ENCODE assay signal across 28 cellular contexts in the genomic region with DNA sequence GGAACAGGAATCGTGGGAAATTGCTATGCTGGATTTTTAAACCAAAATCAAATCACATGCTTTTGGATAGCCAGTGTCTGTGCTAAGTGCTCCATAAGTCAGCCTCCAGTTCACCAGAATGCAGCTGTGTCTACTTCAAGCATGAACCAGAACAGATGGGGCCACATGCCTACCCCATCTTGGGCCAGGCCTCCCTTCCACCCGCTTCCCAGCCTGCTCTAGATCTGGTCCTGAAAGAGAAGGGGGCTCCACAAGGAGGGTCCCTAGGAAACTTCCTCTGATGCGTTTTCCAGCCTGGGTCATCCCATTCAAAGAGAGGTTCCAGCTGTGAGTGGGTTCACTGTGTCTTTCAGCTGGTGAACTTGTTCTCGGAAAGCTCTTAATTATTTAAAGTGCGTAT.
"Had no signal": no experiment of that assay in that cellular context is flagged by ENCODE, and none has a peak within 500 bp of the region (broad histone marks: within the 10 kb centered on the region; RNA-seq: fewer than 3 reads in every experiment).

No MANE protein-coding gene starts in this region.

- H3K9me3 Mint-ChIP-seq: type B pancreatic cell had no signal

- H3K27me3 Mint-ChIP-seq: stimulated activated naive CD8-positive, alpha-beta T cell treated with anti-CD3 and anti-CD28 coated beads, Interleukin-15, amount 100 ng/mL, for 72 hours had no signal

- H3K27ac ChIP-seq: neural progenitor cell, pancreas, prostate gland, right lobe of liver, sigmoid colon, suprapubic skin, testis, tibial artery, transverse colon, upper lobe of right lung, uterus had no signal

- H3K27ac Mint-ChIP-seq: naive thymus-derived CD4-positive, alpha-beta T cell; natural killer cell; nephron; neural progenitor cell; stimulated activated memory B cell treated with anti-CD40 and anti-IgM and Interleukin-4, amounts not matched to agents 10 μg/mL and 1 μg/mL and 100 μg/mL, for 72 hours; stimulated activated naive CD8-positive, alpha-beta T cell treated with anti-CD3 and anti-CD28 coated beads, Interleukin-15, amount 100 ng/mL, for 72 hours; type B pancreatic cell had no signal

- H3K4me1 Mint-ChIP-seq: nephron had no signal

- H3K36me3 Mint-ChIP-seq: natural killer cell; stimulated activated memory B cell treated with anti-CD40 and anti-IgM and Interleukin-4, amounts not matched to agents 10 μg/mL and 1 μg/mL and 100 μg/mL, for 72 hours; type B pancreatic cell had no signal

- ATAC-seq: naive thymus-derived CD4-positive, alpha-beta T cell; natural killer cell; pancreas; right cardiac atrium; right lobe of liver; stimulated activated memory B cell treated with anti-CD40 and anti-IgM and Interleukin-4, amounts not matched to agents 10 μg/mL and 1 μg/mL and 100 μg/mL, for 72 hours; stimulated activated naive CD8-positive, alpha-beta T cell treated with anti-CD3 and anti-CD28 coated beads, Interleukin-15, amount 100 ng/mL, for 72 hours; stimulated activated naive CD8-positive, alpha-beta T cell treated with anti-CD3 and anti-CD28 coated beads, Interleukin-15, Interleukin-2, amounts not matched to agents 100 U/mL and 50 U/mL, for 24 hours; upper lobe of right lung had no signal

- H3K9ac ChIP-seq: neural progenitor cell had no signal

- H3K36me3 ChIP-seq: neural progenitor cell, pancreas, prostate gland, right lobe of liver, sigmoid colon, suprapubic skin, tibial artery, transverse colon, upper lobe of right lung, uterus had no signal

- H3K4me1 ChIP-seq: pancreas, prostate gland, right lobe of liver, sigmoid colon, suprapubic skin, testis, tibial artery, transverse colon, upper lobe of right lung, uterus had no signal

- H3K4me3 Mint-ChIP-seq: naive thymus-derived CD4-positive, alpha-beta T cell; natural killer cell; nephron; neural progenitor cell; stimulated activated memory B cell treated with anti-CD40 and anti-IgM and Interleukin-4, amounts not matched to agents 10 μg/mL and 1 μg/mL and 100 μg/mL, for 72 hours; stimulated activated naive CD8-positive, alpha-beta T cell treated with anti-CD3 and anti-CD28 coated beads, Interleukin-15, amount 100 ng/mL, for 72 hours; type B pancreatic cell had no signal

- H3K4me3 ChIP-seq: neural progenitor cell, pancreas, prostate gland, right lobe of liver, sigmoid colon, suprapubic skin, testis, tibial artery, transverse colon, upper lobe of right lung, uterus had no signal

- H3K27me3 ChIP-seq: neural progenitor cell, pancreas, right lobe of liver, sigmoid colon, suprapubic skin, testis, tibial artery, transverse colon, upper lobe of right lung, uterus had no signal

- H3K4me2 ChIP-seq: neural progenitor cell had no signal

- H2AFZ ChIP-seq: neural progenitor cell had no signal

- H3K9me3 ChIP-seq: pancreas, prostate gland, right lobe of liver, sigmoid colon, suprapubic skin, testis, tibial artery, transverse colon, upper lobe of right lung, uterus had no signal

- DNase-seq: naive thymus-derived CD4-positive, alpha-beta T cell; natural killer cell; occipital lobe; pancreas; retina; right cardiac atrium; right lobe of liver; sigmoid colon; small intestine; stimulated activated CD4-positive, alpha-beta T cell treated with anti-CD3 and anti-CD28 coated beads, Interleukin-1b, Interleukin-23, amount 100 ng/mL, for 48 hours; stimulated activated CD4-positive, alpha-beta T cell treated with anti-CD3 and anti-CD28 coated beads, Interleukin-4, amount 100 ng/mL, for 1 hour; stimulated activated CD4-positive, alpha-beta T cell treated with anti-CD3 and anti-CD28 coated beads, Interleukin-4, amount 100 ng/mL, for 4 hours; stimulated activated CD8-positive, alpha-beta memory T cell treated with anti-CD3 and anti-CD28 coated beads, Interleukin-4, amount 100 ng/mL, for 48 hours; stimulated activated naive CD4-positive, alpha-beta T cell; stimulated activated naive CD8-positive, alpha-beta T cell treated with anti-CD3 and anti-CD28 coated beads, Interleukin-15, amount 100 ng/mL, for 72 hours; stimulated activated naive CD8-positive, alpha-beta T cell treated with anti-CD3 and anti-CD28 coated beads, Interleukin-15, Interleukin-2, amounts not matched to agents 100 U/mL and 50 U/mL, for 24 hours; substantia nigra; testis; tibial artery; transverse colon; upper lobe of right lung; uterus had no signal
